8 cellular contexts compared by ENCODE assay signal in genomic region chr5:61332369-61332745, GRCh38.
DNase-seq lines count a peak whose midpoint lies in the region; ATAC-seq and TF ChIP-seq lines count a peak whose summit lies in the region.

No MANE protein-coding gene starts in this region.

- no peak for TF ChIP-seq CTCF in nephron progenitor cell (IDR thresholded peaks at IDR 0.05)

- H3K4me1 Mint-ChIP-seq in nephron progenitor cell = peaks cover 61% of the 10 kb centered on the region

- H3K27me3 Mint-ChIP-seq in nephron progenitor cell (ENCODE audit: low read depth, poor library complexity) = peaks cover 12% of the 10 kb centered on the region

- peak overlapping the region; percentile 75 for H3K27ac ChIP-seq in epithelial cell of prostate

- H3K4me3 Mint-ChIP-seq in nephron progenitor cell = peak overlapping the region; percentile 95

- peaks cover 26% of the 10 kb centered on the region for H3K36me3 Mint-ChIP-seq in nephron progenitor cell (ENCODE audit: low read depth)

- H3K27ac Mint-ChIP-seq in nephron progenitor cell = no peak overlapping the region

- ATAC-seq in HG02852 (IDR thresholded peaks at IDR 0.05; ENCODE audit: unreplicated experiment) = peak; percentile 0
- no peak for ATAC-seq in GM19395 (IDR thresholded peaks at IDR 0.05; ENCODE audit: unreplicated experiment)

- DNase-seq in DMS 273 (lab: John Stamatoyannopoulos, UW; ENCODE audit: unreplicated experiment) (peak; percentile 74), DMS 273 treated with DMSO at 0.1 percent for 48 hours (lab: John Stamatoyannopoulos, UW) (no peak), epithelial cell of prostate (ENCODE audit: low read depth, low spot score) (no peak), nephron progenitor cell (no peak), NAMALWA (ENCODE audit: low spot score) (no peak)
- peak; percentile 29 for DNase-seq in activated CD4-positive, alpha-beta T cell treated with anti-CD3 and anti-CD28 coated beads for 1 hour

- peaks cover 12% of the 10 kb centered on the region for H3K9me3 Mint-ChIP-seq in nephron progenitor cell

Comparison
In these comparisons a context has a peak if more than half of its experiments do, and no peak if none do; other contexts are left out.
1. DNase-seq: peak in DMS 273 (single experiment) and activated CD4-positive, alpha-beta T cell treated with anti-CD3 and anti-CD28 coated beads for 1 hour (single experiment); none in DMS 273 treated with DMSO at 0.1 percent for 48 hours (single experiment), epithelial cell of prostate (single experiment), nephron progenitor cell (single experiment) and NAMALWA (single experiment).